1 cellular context compared by ENCODE assay signal in genomic region chr6:31631209-31631608, GRCh38.
TF ChIP-seq lines count a peak whose summit lies in the region.

No MANE protein-coding gene starts in this region.

TF ChIP-seq in IMR-90, 13 proteins besides CTCF, POLR2A, EP300 and RAD21:
- no peak for TF ChIP-seq ELK1 (IDR thresholded peaks at IDR 0.05; ENCODE audit: borderline replicate concordance, low read depth, low read length)
- TF ChIP-seq NFE2L2 (IDR thresholded peaks at IDR 0.05; ENCODE audit: low read depth, low read length), result no peak
- no peak for TF ChIP-seq CEBPB (IDR thresholded peaks at IDR 0.05; ENCODE audit: low read depth, low read length)
- TF ChIP-seq FOS (IDR thresholded peaks at IDR 0.05; ENCODE audit: low read depth, low read length), result no peak
- no peak for TF ChIP-seq MXI1 (IDR thresholded peaks at IDR 0.05; ENCODE audit: borderline replicate concordance, low read depth, low read length)
- TF ChIP-seq RFX5 (IDR thresholded peaks at IDR 0.05; ENCODE audit: low read depth, low read length), result no peak
- TF ChIP-seq SMC3 (IDR thresholded peaks at IDR 0.05; ENCODE audit: low read depth, low read length), result no peak
- no peak for TF ChIP-seq MAZ (IDR thresholded peaks at IDR 0.05; ENCODE audit: borderline replicate concordance, low read depth, low read length)
- TF ChIP-seq RCOR1 (IDR thresholded peaks at IDR 0.05; ENCODE audit: insufficient replicate concordance, low read length), result no peak
- no peak for TF ChIP-seq MAFK (IDR thresholded peaks at IDR 0.05; ENCODE audit: low read depth, low read length)
- TF ChIP-seq BHLHE40 (IDR thresholded peaks at IDR 0.05; ENCODE audit: low read depth, low read length), result no peak
- no peak for TF ChIP-seq CHD1 (IDR thresholded peaks at IDR 0.05; ENCODE audit: low read depth, low read length)
- TF ChIP-seq USF2 (IDR thresholded peaks at IDR 0.05; ENCODE audit: low read depth, low read length), result no peak
TF ChIP-seq in IMR-90: peak in this region for 0.
